In the genomic region with DNA sequence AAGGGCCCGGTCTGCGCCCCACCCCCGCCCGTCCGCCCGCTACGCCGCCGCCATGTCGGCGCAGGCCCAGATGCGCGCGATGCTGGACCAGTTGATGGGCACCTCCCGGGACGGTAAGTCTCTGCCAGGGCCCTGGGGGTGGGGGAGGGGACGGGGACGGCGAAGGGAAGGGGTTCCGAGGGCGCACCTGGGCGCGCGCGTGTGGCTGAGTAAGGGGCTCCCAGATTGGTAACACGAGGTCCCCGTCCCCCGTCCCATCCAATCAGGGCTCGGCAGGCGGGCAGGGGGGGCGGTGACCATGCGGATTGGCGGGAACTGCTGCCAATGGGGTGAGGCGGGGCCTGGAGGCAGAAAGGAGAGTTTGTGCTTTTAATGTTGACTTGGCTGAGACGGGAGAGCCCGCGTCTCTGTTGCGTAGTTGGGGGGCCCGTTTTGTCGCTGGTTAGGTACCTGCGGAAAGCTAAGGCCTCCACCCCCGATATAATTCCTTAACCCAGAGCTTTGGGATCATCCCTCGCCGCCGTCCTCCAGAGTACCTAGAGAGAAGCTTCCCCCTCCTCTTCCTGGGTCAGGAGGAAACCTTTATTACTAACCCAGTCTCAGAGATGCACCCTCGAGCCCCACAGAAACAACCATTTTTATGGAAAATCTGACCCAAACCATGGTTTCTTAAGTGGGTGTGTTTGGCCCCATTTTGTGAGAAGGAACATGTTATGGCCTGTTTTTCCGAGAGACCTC, we compare ENCODE assay signal across 8 cellular contexts. TPM values are rescaled to one million over a fixed set of nuclear protein-coding genes. Genes with fewer than 3 reads are reported as not detected.
DNase-seq lines count a peak whose midpoint lies in the region; FAIRE-seq and TF ChIP-seq lines count a peak whose summit lies in the region.

No MANE protein-coding gene starts in this region.

- no peaks in the 10 kb centered on the region for H3K27me3 ChIP-seq in HAP-1 (ENCODE audit: low read depth)
- no peaks in the 10 kb centered on the region for H3K27me3 ChIP-seq in MM.1S (replicated peaks; ENCODE audit: insufficient read depth, low read length)
- H3K27me3 ChIP-seq in neural cell (ENCODE audit: insufficient read depth, low read depth, low read length): no peaks in the 10 kb centered on the region

- H3K79me2 ChIP-seq in MM.1S (ENCODE audit: low read length) (peaks cover 62% of the 10 kb centered on the region), neural cell (replicated peaks; ENCODE audit: insufficient read depth, low read length) (peaks cover 50% of the 10 kb centered on the region)

- H3K36me3 ChIP-seq in HAP-1 (replicated peaks) (peaks cover 17% of the 10 kb centered on the region), MM.1S (replicated peaks; ENCODE audit: insufficient read depth, low read length) (peaks cover 5% of the 10 kb centered on the region; the same call in 1 of the 2 replicates), neural cell (ENCODE audit: insufficient read depth, low read length) (no peaks in the 10 kb centered on the region)

- peaks cover 56% of the 10 kb centered on the region for H3K4me1 Mint-ChIP-seq in stimulated activated naive CD8-positive, alpha-beta T cell treated with anti-CD3 and anti-CD28 coated beads, Interleukin-15, Interleukin-2, amounts not matched to agents 100 ng/mL and 50 ng/mL, for 24 hours (ENCODE audit: low read depth)

- H3K9ac ChIP-seq in MM.1S (ENCODE audit: low read length) (peak overlapping the region; percentile 94), neural cell (ENCODE audit: low read length) (peak overlapping the region; percentile 96)

- DNase-seq in HAP-1 (ENCODE audit: low spot score in 2 of 2): peak; percentile 96 to 99
- DNase-seq in MM.1S: peak; percentile 98
- DNase-seq in SHP77 treated with DMSO at 0.1 percent for 48 hours (lab: John Stamatoyannopoulos, UW): peak; percentile 85
- DNase-seq in activated gamma-delta T cell treated with Interleukin-2 at 50 U/mL for 16 hours: peak; percentile 97
- DNase-seq in fibroblast of villous mesenchyme (ENCODE audit: low read depth): peak; percentile 96

- H2AFZ ChIP-seq in MM.1S (ENCODE audit: low read length) (no peak overlapping the region), neural cell (ENCODE audit: low read depth, low read length) (peak overlapping the region; percentile 77)

- H3K4me1 ChIP-seq in HAP-1 (peaks cover 9% of the 10 kb centered on the region), MM.1S (ENCODE audit: low read length) (peaks cover 16% of the 10 kb centered on the region; the same call in 1 of the 2 replicates)

- in situ Hi-C loops in HAP-1 (cut with MboI; ENCODE audit: low sequenced_read_pairs): no loop called here

- peaks cover 46% of the 10 kb centered on the region for H4K20me1 ChIP-seq in MM.1S (ENCODE audit: insufficient read depth, low read length)
- H4K20me1 ChIP-seq in neural cell (ENCODE audit: insufficient read depth): no peaks in the 10 kb centered on the region

- no peaks in the 10 kb centered on the region for H3K9me3 Mint-ChIP-seq in stimulated activated naive CD8-positive, alpha-beta T cell treated with anti-CD3 and anti-CD28 coated beads, Interleukin-15, Interleukin-2, amounts not matched to agents 100 ng/mL and 50 ng/mL, for 24 hours

- H3K4me3 Mint-ChIP-seq in stimulated activated naive CD8-positive, alpha-beta T cell treated with anti-CD3 and anti-CD28 coated beads, Interleukin-15, Interleukin-2, amounts not matched to agents 100 ng/mL and 50 ng/mL, for 24 hours: peak overlapping the region; percentile 96

- TF ChIP-seq RAD21 in neural cell (conservative IDR thresholded peaks at IDR 0.05): no peak

- no peaks in the 10 kb centered on the region for H3K9me3 ChIP-seq in HAP-1
- H3K9me3 ChIP-seq in MM.1S (replicated peaks; ENCODE audit: insufficient read depth, low read length): no peaks in the 10 kb centered on the region
- H3K9me3 ChIP-seq in neural cell (ENCODE audit: low read length): no peaks in the 10 kb centered on the region

- peak overlapping the region; percentile 68 for H3K4me2 ChIP-seq in MM.1S (ENCODE audit: low read depth, low read length)
- peak overlapping the region; percentile 69 for H3K4me2 ChIP-seq in neural cell (ENCODE audit: low read length)

- peaks cover 26% of the 10 kb centered on the region for H3F3A ChIP-seq in MM.1S (ENCODE audit: insufficient read depth, low read length)
- no peaks in the 10 kb centered on the region for H3F3A ChIP-seq in neural cell (ENCODE audit: insufficient read depth, low read length, poor library complexity, severe bottlenecking)

- H3K27me3 Mint-ChIP-seq in stimulated activated naive CD8-positive, alpha-beta T cell treated with anti-CD3 and anti-CD28 coated beads, Interleukin-15, Interleukin-2, amounts not matched to agents 100 ng/mL and 50 ng/mL, for 24 hours: no peaks in the 10 kb centered on the region

- H3K27ac ChIP-seq in MM.1S (ENCODE audit: low read length) (peak overlapping the region; percentile 93), neural cell (ENCODE audit: low read length) (peak overlapping the region; percentile 98)

- no peak for TF ChIP-seq EP300 in neural cell (conservative IDR thresholded peaks at IDR 0.05; ENCODE audit: poor library complexity, severe bottlenecking)

- H3K36me3 Mint-ChIP-seq in stimulated activated naive CD8-positive, alpha-beta T cell treated with anti-CD3 and anti-CD28 coated beads, Interleukin-15, Interleukin-2, amounts not matched to agents 100 ng/mL and 50 ng/mL, for 24 hours (ENCODE audit: low read depth): peaks cover 49% of the 10 kb centered on the region

- H3K9me2 ChIP-seq in MM.1S (replicated peaks; ENCODE audit: insufficient read depth, low read length): no peaks in the 10 kb centered on the region
- H3K9me2 ChIP-seq in neural cell (ENCODE audit: insufficient read depth, low read length): no peaks in the 10 kb centered on the region

- peak; percentile 92 for FAIRE-seq in G401.6 (lab: Jason Lieb, UNC)

- H3K4me3 ChIP-seq in HAP-1 (peak overlapping the region; percentile 81), MM.1S (ENCODE audit: low read length) (peak overlapping the region; percentile 91), fibroblast of villous mesenchyme (ENCODE audit: low read depth, low read length) (peak overlapping the region; percentile 88), neural cell (ENCODE audit: low read length) (peak overlapping the region; percentile 83)

- TF ChIP-seq CTCF in MM.1S (IDR thresholded peaks at IDR 0.05; ENCODE audit: low read length) (no peak), fibroblast of villous mesenchyme (IDR thresholded peaks at IDR 0.05; ENCODE audit: insufficient read depth, low read depth, low read length) (no peak), neural cell (IDR thresholded peaks at IDR 0.05; ENCODE audit: poor library complexity, severe bottlenecking) (no peak)

- H3K27ac Mint-ChIP-seq in stimulated activated naive CD8-positive, alpha-beta T cell treated with anti-CD3 and anti-CD28 coated beads, Interleukin-15, Interleukin-2, amounts not matched to agents 100 ng/mL and 50 ng/mL, for 24 hours: peak overlapping the region; percentile 99

TF ChIP-seq in neural cell, 6 proteins besides CTCF, POLR2A, EP300 and RAD21:
- TF ChIP-seq EZH2 (IDR thresholded peaks at IDR 0.05; ENCODE audit: borderline replicate concordance, insufficient read depth, low read length, poor library complexity, severe bottlenecking) (no peak), POLR2AphosphoS5 (IDR thresholded peaks at IDR 0.05) (peak; percentile 79), MXI1 (conservative IDR thresholded peaks at IDR 0.05; ENCODE audit: poor library complexity, severe bottlenecking) (peak; percentile 43), SMC3 (conservative IDR thresholded peaks at IDR 0.05; ENCODE audit: poor library complexity) (no peak), TAF1 (IDR thresholded peaks at IDR 0.05; ENCODE audit: low read depth) (peak; percentile 84)
- TF ChIP-seq, protein P1, sequence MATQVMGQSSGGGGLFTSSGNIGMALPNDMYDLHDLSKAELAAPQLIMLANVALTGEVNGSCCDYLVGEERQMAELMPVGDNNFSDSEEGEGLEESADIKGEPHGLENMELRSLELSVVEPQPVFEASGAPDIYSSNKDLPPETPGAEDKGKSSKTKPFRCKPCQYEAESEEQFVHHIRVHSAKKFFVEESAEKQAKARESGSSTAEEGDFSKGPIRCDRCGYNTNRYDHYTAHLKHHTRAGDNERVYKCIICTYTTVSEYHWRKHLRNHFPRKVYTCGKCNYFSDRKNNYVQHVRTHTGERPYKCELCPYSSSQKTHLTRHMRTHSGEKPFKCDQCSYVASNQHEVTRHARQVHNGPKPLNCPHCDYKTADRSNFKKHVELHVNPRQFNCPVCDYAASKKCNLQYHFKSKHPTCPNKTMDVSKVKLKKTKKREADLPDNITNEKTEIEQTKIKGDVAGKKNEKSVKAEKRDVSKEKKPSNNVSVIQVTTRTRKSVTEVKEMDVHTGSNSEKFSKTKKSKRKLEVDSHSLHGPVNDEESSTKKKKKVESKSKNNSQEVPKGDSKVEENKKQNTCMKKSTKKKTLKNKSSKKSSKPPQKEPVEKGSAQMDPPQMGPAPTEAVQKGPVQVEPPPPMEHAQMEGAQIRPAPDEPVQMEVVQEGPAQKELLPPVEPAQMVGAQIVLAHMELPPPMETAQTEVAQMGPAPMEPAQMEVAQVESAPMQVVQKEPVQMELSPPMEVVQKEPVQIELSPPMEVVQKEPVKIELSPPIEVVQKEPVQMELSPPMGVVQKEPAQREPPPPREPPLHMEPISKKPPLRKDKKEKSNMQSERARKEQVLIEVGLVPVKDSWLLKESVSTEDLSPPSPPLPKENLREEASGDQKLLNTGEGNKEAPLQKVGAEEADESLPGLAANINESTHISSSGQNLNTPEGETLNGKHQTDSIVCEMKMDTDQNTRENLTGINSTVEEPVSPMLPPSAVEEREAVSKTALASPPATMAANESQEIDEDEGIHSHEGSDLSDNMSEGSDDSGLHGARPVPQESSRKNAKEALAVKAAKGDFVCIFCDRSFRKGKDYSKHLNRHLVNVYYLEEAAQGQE (IDR thresholded peaks at IDR 0.05; ENCODE audit: borderline replicate concordance): peak; percentile 80

RNA-seq across cellular contexts. Expression of a gene that starts 0.7 kb away (rescaled TPM):
- 50.3 and 57.0 TPM in 2 replicates for total RNA-seq in fibroblast of villous mesenchyme
- polyA plus RNA-seq in neural cell: 118 and 153 TPM in 2 replicates
- polyA minus RNA-seq in neural cell: 93.7 and 114 TPM in 2 replicates

RNA-seq across cellular contexts. Expression of a gene that starts 19.2 kb away (rescaled TPM):
- 8.4 and 13.4 TPM in 2 replicates for total RNA-seq in fibroblast of villous mesenchyme
- 52.9 and 54.8 TPM in 2 replicates for polyA plus RNA-seq in neural cell
- polyA minus RNA-seq in neural cell: 13.1 and 16.1 TPM in 2 replicates

Comparison
In these comparisons a context has a peak if more than half of its experiments do, and no peak if none do; other contexts are left out.
1. Peak in every context shown above with its lines: DNase-seq, H3K4me3 ChIP-seq and H3K27ac ChIP-seq.